ENCODE assay signal across 24 cellular contexts in the genomic region with DNA sequence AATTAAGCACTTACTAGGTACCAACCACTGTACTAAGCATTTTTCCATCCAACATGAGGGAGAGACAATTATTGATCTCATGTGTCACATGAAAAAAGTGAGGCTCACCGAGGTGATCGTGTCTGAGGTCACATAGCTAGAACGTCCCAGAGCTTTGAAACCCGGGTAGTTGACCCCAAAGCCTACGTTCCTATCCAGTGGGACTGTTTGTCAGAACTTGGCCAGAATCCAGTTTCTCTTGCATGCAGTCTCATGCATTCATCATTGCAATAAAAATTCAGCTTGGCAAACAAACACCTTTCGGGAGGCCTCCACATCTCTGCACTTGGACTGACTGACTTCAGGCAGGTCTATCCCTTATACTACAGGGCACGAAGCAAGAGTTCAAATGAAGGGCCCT. TPM values are rescaled to one million over a fixed set of nuclear protein-coding genes. Genes with fewer than 3 reads are reported as not detected.
DNase-seq lines count a peak whose midpoint lies in the region; ATAC-seq, FAIRE-seq and TF ChIP-seq lines count a peak whose summit lies in the region.
"Had no signal": no experiment of that assay in that cellular context is flagged by ENCODE, and none has a peak within 500 bp of the region (broad histone marks: within the 10 kb centered on the region; RNA-seq: fewer than 3 reads in every experiment).

No MANE protein-coding gene starts in this region.

- H4K8ac ChIP-seq in neuronal stem cell (ENCODE audit: low read depth, low read length), result no peak overlapping the region

- peaks cover 0 to 11% of the 10 kb centered on the region in 2 donors for H3K4me1 ChIP-seq in neuronal stem cell (ENCODE audit: control insufficient read depth in 2 of 2, insufficient read depth in 1 of 2, low read depth in 1 of 2, low read length in 2 of 2)
- H3K4me1 ChIP-seq: left ventricle myocardium inferior, right lobe of liver, tibial artery had no signal

- H2BK15ac ChIP-seq in neuronal stem cell (ENCODE audit: low read length), result no peak overlapping the region

- H2BK12ac ChIP-seq in neuronal stem cell (ENCODE audit: low read length), result no peak overlapping the region

- TF ChIP-seq EP300 in Ishikawa (IDR thresholded peaks at IDR 0.05; ENCODE audit: borderline replicate concordance), result no peak

- no peak overlapping the region for H3K27ac ChIP-seq in neuronal stem cell (replicated peaks; ENCODE audit: low read length)
- H3K27ac ChIP-seq: BLaER1 treated with 17β-estradiol and CSF1 and Interleukin-3, amounts not matched to agents 10 nM and 100 nM; brain microvascular endothelial cell; left ventricle myocardium inferior; neutrophil; right lobe of liver; tibial artery had no signal

- no CpG with 5 or more reads among the region's 7 CpGs for WGBS in neuronal stem cell (ENCODE audit: extremely low coverage in 2 of 2, insufficient read length in 2 of 2, insufficient replicate concordance in 1 of 2), 2 donors

- H3K4me2 ChIP-seq in neuronal stem cell (ENCODE audit: insufficient read depth, low read length, poor library complexity, severe bottlenecking), result no peak overlapping the region
- H3K4me2 ChIP-seq: BLaER1 treated with 17β-estradiol and CSF1 and Interleukin-3, amounts not matched to agents 10 nM and 100 nM had no signal

- DNase-seq in GM18507 (ENCODE audit: extremely low spot score, insufficient read length, low read depth) (no peak), epithelial cell of esophagus (ENCODE audit: low read depth) (peak; percentile 63), neuronal stem cell (ENCODE audit: low spot score) (no peak)
- DNase-seq: activated CD8-positive, alpha-beta T cell treated with anti-CD3 and anti-CD28 coated beads, Interleukin-2, amount 10 ng/mL, durations not matched to agents 7 days and 5 days; activated naive CD4-positive, alpha-beta T cell treated with anti-CD3 and anti-CD28 coated beads, Interleukin-2, amount 10 ng/mL, durations not matched to agents 7 days and 5 days; brain microvascular endothelial cell; COR-L47; glutamatergic neuron; left ventricle myocardium inferior; NCI-H1092; NCI-H1694 treated with DMSO at 0.1 percent for 48 hours; NCI-H2171 treated with DMSO at 0.1 percent for 48 hours; NCI-H510A treated with DMSO at 0.1 percent for 48 hours; right lobe of liver; SHP77 treated with DMSO at 0.1 percent for 48 hours; tibial artery had no signal

- H3K18ac ChIP-seq in neuronal stem cell (ENCODE audit: low read length), result no peak overlapping the region

- H3K4me3 ChIP-seq in epithelial cell of esophagus (ENCODE audit: low read length) (no peak overlapping the region), neuronal stem cell (ENCODE audit: low read length in 2 of 2) (no peak overlapping the region)
- H3K4me3 ChIP-seq: BLaER1 treated with 17β-estradiol and CSF1 and Interleukin-3, amounts not matched to agents 10 nM and 100 nM; left ventricle myocardium inferior; right lobe of liver; tibial artery had no signal

- H2BK5ac ChIP-seq in neuronal stem cell (ENCODE audit: low read length), result no peak overlapping the region

- H4K91ac ChIP-seq in neuronal stem cell (ENCODE audit: low read depth, low read length, poor library complexity), result no peak overlapping the region

- TF ChIP-seq RAD21 in Ishikawa (IDR thresholded peaks at IDR 0.05; ENCODE audit: low read depth), result no peak

- H3K23ac ChIP-seq in neuronal stem cell (ENCODE audit: low read depth, low read length, poor library complexity), result no peak overlapping the region

- H3K9me3 ChIP-seq in neuronal stem cell (replicated peaks in 1 of 2; ENCODE audit: control insufficient read depth in 2 of 2, insufficient read depth in 1 of 2, low read depth in 1 of 2, low read length in 2 of 2), result no peaks in the 10 kb centered on the region
- H3K9me3 ChIP-seq: neutrophil, right lobe of liver, tibial artery had no signal

- no peak overlapping the region for H2BK120ac ChIP-seq in neuronal stem cell (ENCODE audit: low read depth, low read length)

- no peak overlapping the region for H3K4ac ChIP-seq in neuronal stem cell (ENCODE audit: low read length)

- no peak for ATAC-seq in GM18502 (IDR thresholded peaks at IDR 0.05; ENCODE audit: poor library complexity, unreplicated experiment)
- ATAC-seq in GM18517 (IDR thresholded peaks at IDR 0.05; ENCODE audit: unreplicated experiment), result no peak
- no peak for ATAC-seq in GM21367 (IDR thresholded peaks at IDR 0.05; ENCODE audit: unreplicated experiment)
- ATAC-seq: activated CD8-positive, alpha-beta T cell treated with anti-CD3 and anti-CD28 coated beads, Interleukin-2, amount 10 ng/mL, durations not matched to agents 7 days and 5 days; right lobe of liver had no signal

- H3K79me1 ChIP-seq in neuronal stem cell (ENCODE audit: low read depth, low read length), result no peaks in the 10 kb centered on the region

- no peaks in the 10 kb centered on the region for H3K36me3 ChIP-seq in neuronal stem cell (replicated peaks in 1 of 2; ENCODE audit: control insufficient read depth in 2 of 2, insufficient read depth in 2 of 2, low read length in 2 of 2)
- H3K36me3 ChIP-seq: BLaER1 treated with 17β-estradiol and CSF1 and Interleukin-3, amounts not matched to agents 10 nM and 100 nM; brain microvascular endothelial cell; left ventricle myocardium inferior; neutrophil; right lobe of liver; tibial artery had no signal

- peak; percentile 18 for FAIRE-seq in GM18507 (lab: Jason Lieb, UNC)
- FAIRE-seq: G401.6, islet of Langerhans had no signal

- no peak for TF ChIP-seq CTCF in epithelial cell of esophagus (IDR thresholded peaks at IDR 0.05; ENCODE audit: insufficient read depth, low read depth, low read length, missing control alignments)

- peak overlapping the region; percentile 18 for H3K9ac ChIP-seq in neuronal stem cell (ENCODE audit: low read depth, low read length, poor library complexity)
- H3K9ac ChIP-seq: BLaER1 treated with 17β-estradiol and CSF1 and Interleukin-3, amounts not matched to agents 10 nM and 100 nM had no signal

- H3K27me3 ChIP-seq in neuronal stem cell (ENCODE audit: control insufficient read depth in 3 of 3, insufficient read depth in 3 of 3, low read depth in 1 of 3, low read length in 3 of 3), result peaks cover 0 to 9% (median 0%) of the 10 kb centered on the region in 3 experiments
- H3K27me3 ChIP-seq: BLaER1 treated with 17β-estradiol and CSF1 and Interleukin-3, amounts not matched to agents 10 nM and 100 nM; brain microvascular endothelial cell; right lobe of liver had no signal

- no peak overlapping the region for H2AFZ ChIP-seq in neuronal stem cell (ENCODE audit: low read length)

- H3K14ac ChIP-seq in neuronal stem cell (ENCODE audit: low read length), result no peak overlapping the region

- peak overlapping the region; percentile 22 for H2AK5ac ChIP-seq in neuronal stem cell (ENCODE audit: low read depth, low read length)

TF ChIP-seq in Ishikawa, 13 proteins besides CTCF, POLR2A, EP300 and RAD21:
- TF ChIP-seq TEAD4 (IDR thresholded peaks at IDR 0.05), result no peak
- no peak for TF ChIP-seq ZBTB7A (IDR thresholded peaks at IDR 0.05; ENCODE audit: low read depth)
- no peak for TF ChIP-seq TAF1 (IDR thresholded peaks at IDR 0.05; ENCODE audit: low read depth)
- no peak for TF ChIP-seq TCF12 (IDR thresholded peaks at IDR 0.05; ENCODE audit: low read depth)
- TF ChIP-seq EGR1 (IDR thresholded peaks at IDR 0.05), result no peak
- TF ChIP-seq YY1 (IDR thresholded peaks at IDR 0.05; ENCODE audit: low read depth), result no peak
- 0 out of 2 replicates have a peak, but pooled peaks have one; percentile 29 for TF ChIP-seq NFIC (IDR thresholded peaks at IDR 0.05)
- no peak for TF ChIP-seq CEBPB (IDR thresholded peaks at IDR 0.05)
- no peak for TF ChIP-seq USF1 (IDR thresholded peaks at IDR 0.05)

RNA-seq across cellular contexts. Expression of gene FAT2, which starts 23.4 kb away (rescaled TPM):
- 0.07 TPM for polyA plus RNA-seq in neuronal stem cell (2013, experiment 1 of 2)
- polyA plus RNA-seq in neuronal stem cell (2013, experiment 2 of 2), result 0.03 TPM
